27 cellular contexts compared by ENCODE assay signal in genomic region chr20:38155811-38156210, GRCh38. TPM values are rescaled to one million over a fixed set of nuclear protein-coding genes. Genes with fewer than 3 reads are reported as not detected.
DNase-seq lines count a peak whose midpoint lies in the region; ATAC-seq and TF ChIP-seq lines count a peak whose summit lies in the region.
"Had no signal": no experiment of that assay in that cellular context is flagged by ENCODE, and none has a peak within 500 bp of the region (broad histone marks: within the 10 kb centered on the region; RNA-seq: fewer than 3 reads in every experiment).

No MANE protein-coding gene starts in this region.

- H3K4me2 ChIP-seq in neuronal stem cell (ENCODE audit: insufficient read depth, low read length, poor library complexity, severe bottlenecking), result no peak overlapping the region

- intact Hi-C loops in heart right ventricle (cut with DNase I) (no loop called here), Right ventricle myocardium inferior (cut with DNase I) (loop anchor here (5.0 kb wide), 1 partner anchor 169 kb away; no protein-coding TSS in a partner anchor), esophagus squamous epithelium (cut with DNase I) (no loop called here), upper lobe of right lung (cut with DNase I) (no loop called here)

- no peaks in the 10 kb centered on the region for H3K9me3 Mint-ChIP-seq in activated naive CD4-positive, alpha-beta T cell treated with anti-CD3 and anti-CD28 coated beads, Interleukin-2, amount 50 U/mL, for 72 hours
- H3K9me3 Mint-ChIP-seq: activated B cell treated with CpG ODN at 0.5 μM for 24 hours; activated CD4-positive, alpha-beta memory T cell treated with anti-CD3 and anti-CD28 coated beads for 36 hours; activated T-helper 17 cell treated with anti-CD3 and anti-CD28 coated beads, Interleukin-2, amount 50 U/mL, for 72 hours; CD8-positive, alpha-beta T cell; IgD-negative memory B cell had no signal

- H3K18ac ChIP-seq in neuronal stem cell (ENCODE audit: low read length), result peak overlapping the region; percentile 81

- DNase-seq in heart right ventricle (no peak), Right ventricle myocardium inferior (ENCODE audit: missing footprints) (no peak), esophagus squamous epithelium (lab: John Stamatoyannopoulos, UW) (no peak), neuronal stem cell (ENCODE audit: low spot score) (no peak), upper lobe of right lung (no peak), NCI-H1694 treated with DMSO at 0.1 percent for 48 hours (lab: John Stamatoyannopoulos, UW) (no peak)
- no peak for DNase-seq in activated naive CD4-positive, alpha-beta T cell treated with anti-CD3 and anti-CD28 coated beads, Interleukin-2, amount 50 U/mL, for 72 hours (ENCODE audit: low spot score in 2 of 2)
- DNase-seq: activated B cell treated with CpG ODN at 0.5 μM for 24 hours; activated CD4-positive, alpha-beta memory T cell treated with anti-CD3 and anti-CD28 coated beads for 36 hours; activated CD8-positive, alpha-beta memory T cell treated with anti-CD3 and anti-CD28 coated beads, Interleukin-2, amount 50 U/mL, for 48 hours; activated naive CD4-positive, alpha-beta T cell treated with anti-CD3 and anti-CD28 coated beads, Interleukin-2, amount 50 U/mL, for 16 hours; AML-193; amygdala; CD8-positive, alpha-beta T cell; colonic mucosa; NCI-H1048; NCI-H187; NCI-H226; NCI-H69; Peyer's patch; stimulated activated naive CD4-positive, alpha-beta T cell treated with Interleukin-2 at 50 U/mL for 16 hours; T-helper 1 cell had no signal

- no peak for ATAC-seq in heart right ventricle
- ATAC-seq in Right ventricle myocardium inferior, result no peak
- ATAC-seq in upper lobe of right lung, result no peak
- no peak for ATAC-seq in HG03139 (IDR thresholded peaks at IDR 0.05; ENCODE audit: unreplicated experiment)
- ATAC-seq in activated naive CD4-positive, alpha-beta T cell treated with anti-CD3 and anti-CD28 coated beads, Interleukin-2, amount 50 U/mL, for 72 hours, result no peak
- ATAC-seq: activated T-helper 17 cell treated with anti-CD3 and anti-CD28 coated beads, Interleukin-2, amount 50 U/mL, for 72 hours; CD8-positive, alpha-beta T cell had no signal

- WGBS in heart right ventricle, 2 donors, result 85 to 86% methylated on average over 13 of the region's 13 CpGs
- 93 to 97% methylated on average over 2 to 6 of the region's 13 CpGs for WGBS in esophagus squamous epithelium, 2 donors
- no CpG with 5 or more reads among the region's 13 CpGs for WGBS in neuronal stem cell (ENCODE audit: extremely low coverage in 2 of 2, insufficient read length in 2 of 2, insufficient replicate concordance in 1 of 2), 2 donors

- H3K4me1 ChIP-seq in heart right ventricle (peaks cover 56 to 100% (median 97%) of the 10 kb centered on the region in 9 donors), esophagus squamous epithelium (peaks cover 13 to 80% (median 58%) of the 10 kb centered on the region in 3 donors), neuronal stem cell (ENCODE audit: control insufficient read depth in 2 of 2, insufficient read depth in 1 of 2, low read depth in 1 of 2, low read length in 2 of 2) (peaks cover 11 to 16% of the 10 kb centered on the region in 2 donors), upper lobe of right lung (peaks cover 70% of the 10 kb centered on the region)

- H3K36me3 ChIP-seq in heart right ventricle (peaks cover 0 to 84% (median 50%) of the 10 kb centered on the region in 9 donors), esophagus squamous epithelium (peaks cover 0 to 3% (median 0%) of the 10 kb centered on the region in 3 donors), neuronal stem cell (replicated peaks in 1 of 2; ENCODE audit: control insufficient read depth in 2 of 2, insufficient read depth in 2 of 2, low read length in 2 of 2) (no peaks in the 10 kb centered on the region), upper lobe of right lung (peaks cover 77% of the 10 kb centered on the region)
- H3K36me3 ChIP-seq: colonic mucosa had no signal

- H4K8ac ChIP-seq in neuronal stem cell (ENCODE audit: low read depth, low read length), result no peak overlapping the region

- H3K36me3 Mint-ChIP-seq in activated naive CD4-positive, alpha-beta T cell treated with anti-CD3 and anti-CD28 coated beads, Interleukin-2, amount 50 U/mL, for 72 hours, result no peaks in the 10 kb centered on the region
- H3K36me3 Mint-ChIP-seq: activated CD4-positive, alpha-beta memory T cell treated with anti-CD3 and anti-CD28 coated beads for 36 hours; CD8-positive, alpha-beta T cell; IgD-negative memory B cell had no signal

- no peak overlapping the region for H2BK12ac ChIP-seq in neuronal stem cell (ENCODE audit: low read length)

- peak overlapping the region; percentile 82 to 96 (median 92) for H3K27ac ChIP-seq in heart right ventricle
- H3K27ac ChIP-seq in esophagus squamous epithelium, result peak overlapping the region; percentile 51 to 90 (median 82)
- no peak overlapping the region for H3K27ac ChIP-seq in neuronal stem cell (replicated peaks; ENCODE audit: low read length)
- H3K27ac ChIP-seq in upper lobe of right lung, result peak overlapping the region; percentile 78
- H3K27ac ChIP-seq: colonic mucosa had no signal

- no peak overlapping the region for H3K4ac ChIP-seq in neuronal stem cell (ENCODE audit: low read length)

- H3K9me3 ChIP-seq in heart right ventricle (no peaks in the 10 kb centered on the region), esophagus squamous epithelium (no peaks in the 10 kb centered on the region), neuronal stem cell (replicated peaks in 1 of 2; ENCODE audit: control insufficient read depth in 2 of 2, insufficient read depth in 1 of 2, low read depth in 1 of 2, low read length in 2 of 2) (no peaks in the 10 kb centered on the region), upper lobe of right lung (no peaks in the 10 kb centered on the region)
- H3K9me3 ChIP-seq: colonic mucosa, Peyer's patch had no signal

- H2AK5ac ChIP-seq in neuronal stem cell (ENCODE audit: low read depth, low read length), result peak overlapping the region; percentile 81

- peak overlapping the region; percentile 31 for H3K9ac ChIP-seq in neuronal stem cell (ENCODE audit: low read depth, low read length, poor library complexity)

- H3K23ac ChIP-seq in neuronal stem cell (ENCODE audit: low read depth, low read length, poor library complexity), result no peak overlapping the region

- no peak for TF ChIP-seq POLR2A in esophagus squamous epithelium (IDR thresholded peaks at IDR 0.05)

- H4K91ac ChIP-seq in neuronal stem cell (ENCODE audit: low read depth, low read length, poor library complexity), result no peak overlapping the region

- no peak overlapping the region for H3K14ac ChIP-seq in neuronal stem cell (ENCODE audit: low read length)

- H2AFZ ChIP-seq in neuronal stem cell (ENCODE audit: low read length), result no peak overlapping the region

- peak overlapping the region; percentile 80 for H2BK15ac ChIP-seq in neuronal stem cell (ENCODE audit: low read length)

- no peak overlapping the region for H3K4me3 ChIP-seq in heart right ventricle
- no peak overlapping the region for H3K4me3 ChIP-seq in esophagus squamous epithelium
- H3K4me3 ChIP-seq in neuronal stem cell (ENCODE audit: low read length in 2 of 2), result no peak overlapping the region
- H3K4me3 ChIP-seq in upper lobe of right lung, result no peak overlapping the region
- H3K4me3 ChIP-seq: colonic mucosa, Peyer's patch had no signal

- no peaks in the 10 kb centered on the region for H3K79me1 ChIP-seq in neuronal stem cell (ENCODE audit: low read depth, low read length)

- no peak overlapping the region for H2BK120ac ChIP-seq in neuronal stem cell (ENCODE audit: low read depth, low read length)

- H3K27me3 ChIP-seq in heart right ventricle, result no peaks in the 10 kb centered on the region
- no peaks in the 10 kb centered on the region for H3K27me3 ChIP-seq in esophagus squamous epithelium
- H3K27me3 ChIP-seq in neuronal stem cell (ENCODE audit: control insufficient read depth in 3 of 3, insufficient read depth in 3 of 3, low read depth in 1 of 3, low read length in 3 of 3), result peaks cover 0 to 3% (median 0%) of the 10 kb centered on the region in 3 experiments
- no peaks in the 10 kb centered on the region for H3K27me3 ChIP-seq in upper lobe of right lung
- H3K27me3 ChIP-seq: colonic mucosa, Peyer's patch had no signal

- no peak overlapping the region for H3K27ac Mint-ChIP-seq in activated naive CD4-positive, alpha-beta T cell treated with anti-CD3 and anti-CD28 coated beads, Interleukin-2, amount 50 U/mL, for 72 hours
- H3K27ac Mint-ChIP-seq: activated B cell treated with CpG ODN at 0.5 μM for 24 hours; activated CD4-positive, alpha-beta memory T cell treated with anti-CD3 and anti-CD28 coated beads for 36 hours; activated T-helper 17 cell treated with anti-CD3 and anti-CD28 coated beads, Interleukin-2, amount 50 U/mL, for 72 hours; CD8-positive, alpha-beta T cell; IgD-negative memory B cell; progenitor cell of endocrine pancreas had no signal

- TF ChIP-seq CTCF in heart right ventricle (IDR thresholded peaks at IDR 0.05) (no peak), esophagus squamous epithelium (IDR thresholded peaks at IDR 0.05) (no peak), upper lobe of right lung (IDR thresholded peaks at IDR 0.05) (no peak)

- peak overlapping the region; percentile 68 for H2BK5ac ChIP-seq in neuronal stem cell (ENCODE audit: low read length)

RNA-seq across cellular contexts. Expression of gene TGM2, which starts 9.3 kb away (rescaled TPM):
- total RNA-seq in heart right ventricle, result 100 to 1,000 TPM; 279 to 993 (median 472) TPM
- 100 to 1,000 TPM; 146 to 475 TPM for polyA plus RNA-seq in heart right ventricle
- 581 TPM for total RNA-seq in Right ventricle myocardium inferior
- 10 to 100 TPM in 2 of 4 donors, 1 to 10 TPM in 2; 2.8 to 33.2 (median 11.5) TPM for total RNA-seq in esophagus squamous epithelium
- 0.46 TPM for polyA plus RNA-seq in neuronal stem cell (2013, experiment 1 of 2)
- 0.39 TPM for polyA plus RNA-seq in neuronal stem cell (2013, experiment 2 of 2)
- 562 TPM for total RNA-seq in upper lobe of right lung
- total RNA-seq in activated naive CD4-positive, alpha-beta T cell treated with anti-CD3 and anti-CD28 coated beads, Interleukin-2, amount 50 U/mL, for 72 hours, result under 1 TPM in 1 of 2 donors, not detected in 1; 0.10 TPM
- total RNA-seq: activated CD4-positive, alpha-beta memory T cell treated with anti-CD3 and anti-CD28 coated beads for 36 hours; CD8-positive, alpha-beta T cell had no signal
- polyA plus RNA-seq: neural cell had no signal

Comparison
In these comparisons a context has a peak if more than half of its experiments do, and no peak if none do; other contexts are left out.
1. RNA of gene TGM2, which starts 9.3 kb away (total RNA-seq): 581 TPM in Right ventricle myocardium inferior (single experiment), 562 TPM in upper lobe of right lung (single experiment) and 279 to 993 TPM in heart right ventricle; 2.8 to 33.2 TPM in esophagus squamous epithelium and 0.10 TPM in activated naive CD4-positive, alpha-beta T cell treated with anti-CD3 and anti-CD28 coated beads, Interleukin-2, amount 50 U/mL, for 72 hours; every median in the first group is over 4 times any median in the second.